25 cellular contexts compared by ENCODE assay signal in genomic region chr7:148379693-148380092, GRCh38.
"Had no signal": no experiment of that assay in that cellular context is flagged by ENCODE, and none has a peak within 500 bp of the region (broad histone marks: within the 10 kb centered on the region; RNA-seq: fewer than 3 reads in every experiment).

No MANE protein-coding gene starts in this region.

- H3K27me3 ChIP-seq: esophagus squamous epithelium, gastroesophageal sphincter, neutrophil, right lobe of liver, transverse colon had no signal

- H3K36me3 ChIP-seq: esophagus squamous epithelium, gastroesophageal sphincter, left ventricle myocardium inferior, lower lobe of right lung, neutrophil, right lobe of liver, thoracic aorta, transverse colon had no signal

- DNase-seq: cortex of kidney; effector memory CD4-positive, alpha-beta T cell; esophagus squamous epithelium; foreskin fibroblast; glutamatergic neuron; kidney; left cardiac atrium; left ventricle myocardium inferior; lower lobe of right lung; midbrain; psoas muscle; retina; right lobe of liver; stimulated activated CD4-positive, alpha-beta T cell treated with anti-CD3 and anti-CD28 coated beads, Interleukin-15, amount 100 ng/mL, for 24 hours; stimulated activated CD4-positive, alpha-beta T cell treated with anti-CD3 and anti-CD28 coated beads, Interleukin-1b, Interleukin-23, amount 100 ng/mL, for 48 hours; stimulated activated CD4-positive, alpha-beta T cell treated with anti-CD3 and anti-CD28 coated beads, Interleukin-4, amount 100 ng/mL, for 4 hours; stimulated activated naive B cell treated with anti-CD40 and anti-IgM and Interleukin-4, amounts not matched to agents 10 μg/mL and 1 μg/mL and 100 μg/mL, for 72 hours; stimulated activated naive CD8-positive, alpha-beta T cell treated with anti-CD3 and anti-CD28 coated beads, Interleukin-15, amount 100 ng/mL, for 72 hours; transverse colon had no signal

- ATAC-seq: gastroesophageal sphincter; left cardiac atrium; lower lobe of right lung; natural killer cell treated with Interleukin-12 subunit alpha and Interleukin-12 subunit beta and Interleukin-15 and Interleukin-18, amount 100 ng/mL, for 72 hours; psoas muscle; right lobe of liver; stimulated activated naive B cell treated with anti-CD40 and anti-IgM and Interleukin-4, amounts not matched to agents 10 μg/mL and 1 μg/mL and 100 μg/mL, for 72 hours; stimulated activated naive CD8-positive, alpha-beta T cell treated with anti-CD3 and anti-CD28 coated beads, Interleukin-15, amount 100 ng/mL, for 72 hours had no signal

- H3K4me3 ChIP-seq: esophagus squamous epithelium, gastroesophageal sphincter, left ventricle myocardium inferior, lower lobe of right lung, psoas muscle, right lobe of liver, thoracic aorta, transverse colon had no signal

- H3K9me3 ChIP-seq: esophagus squamous epithelium, lower lobe of right lung, neutrophil, psoas muscle, right lobe of liver, thoracic aorta, transverse colon had no signal

- H3K27me3 Mint-ChIP-seq: memory B cell; stimulated activated naive B cell treated with anti-CD40 and anti-IgM and Interleukin-4, amounts not matched to agents 10 μg/mL and 1 μg/mL and 100 μg/mL, for 72 hours; stimulated activated naive CD8-positive, alpha-beta T cell treated with anti-CD3 and anti-CD28 coated beads, Interleukin-15, amount 100 ng/mL, for 72 hours had no signal

- H3K36me3 Mint-ChIP-seq: natural killer cell treated with Interleukin-12 subunit alpha and Interleukin-12 subunit beta and Interleukin-15 and Interleukin-18, amount 100 ng/mL, for 72 hours had no signal

- H3K9me3 Mint-ChIP-seq: memory B cell; natural killer cell treated with Interleukin-12 subunit alpha and Interleukin-12 subunit beta and Interleukin-15 and Interleukin-18, amount 100 ng/mL, for 72 hours; stimulated activated naive CD8-positive, alpha-beta T cell treated with anti-CD3 and anti-CD28 coated beads, Interleukin-15, amount 100 ng/mL, for 72 hours had no signal

- H3K4me3 Mint-ChIP-seq: memory B cell; natural killer cell treated with Interleukin-12 subunit alpha and Interleukin-12 subunit beta and Interleukin-15 and Interleukin-18, amount 100 ng/mL, for 72 hours; stimulated activated naive B cell treated with anti-CD40 and anti-IgM and Interleukin-4, amounts not matched to agents 10 μg/mL and 1 μg/mL and 100 μg/mL, for 72 hours; stimulated activated naive CD8-positive, alpha-beta T cell treated with anti-CD3 and anti-CD28 coated beads, Interleukin-15, amount 100 ng/mL, for 72 hours had no signal

- H3K27ac ChIP-seq: epithelial cell of prostate, esophagus squamous epithelium, left ventricle myocardium inferior, lower lobe of right lung, neutrophil, psoas muscle, right lobe of liver, thoracic aorta, transverse colon had no signal

- H3K27ac Mint-ChIP-seq: memory B cell; natural killer cell treated with Interleukin-12 subunit alpha and Interleukin-12 subunit beta and Interleukin-15 and Interleukin-18, amount 100 ng/mL, for 72 hours; stimulated activated naive B cell treated with anti-CD40 and anti-IgM and Interleukin-4, amounts not matched to agents 10 μg/mL and 1 μg/mL and 100 μg/mL, for 72 hours; stimulated activated naive CD8-positive, alpha-beta T cell treated with anti-CD3 and anti-CD28 coated beads, Interleukin-15, amount 100 ng/mL, for 72 hours had no signal

- H3K4me1 ChIP-seq: esophagus squamous epithelium, left ventricle myocardium inferior, lower lobe of right lung, psoas muscle, right lobe of liver, transverse colon had no signal

- H3K4me1 Mint-ChIP-seq: memory B cell; stimulated activated naive B cell treated with anti-CD40 and anti-IgM and Interleukin-4, amounts not matched to agents 10 μg/mL and 1 μg/mL and 100 μg/mL, for 72 hours; stimulated activated naive CD8-positive, alpha-beta T cell treated with anti-CD3 and anti-CD28 coated beads, Interleukin-15, amount 100 ng/mL, for 72 hours had no signal
